Comparison of ENCODE assay signal across 28 cellular contexts in genomic region chr3:14700891-14701290, GRCh38. TPM values are rescaled to one million over a fixed set of nuclear protein-coding genes. Genes with fewer than 3 reads are reported as not detected.
DNase-seq lines count a peak whose midpoint lies in the region; FAIRE-seq and TF ChIP-seq lines count a peak whose summit lies in the region.
"Had no signal": no experiment of that assay in that cellular context is flagged by ENCODE, and none has a peak within 500 bp of the region (broad histone marks: within the 10 kb centered on the region; RNA-seq: fewer than 3 reads in every experiment).

No MANE protein-coding gene starts in this region.

- H3K27ac ChIP-seq in SU-DHL-6 (ENCODE audit: low read depth, low read length): peak overlapping the region; percentile 4; the same call in 1 of the 2 replicates
- H3K27ac ChIP-seq: BLaER1 had no signal

- no peaks in the 10 kb centered on the region for H4K20me1 ChIP-seq in SU-DHL-6 (ENCODE audit: low read depth, low read length)
- H4K20me1 ChIP-seq: BLaER1 had no signal

- no peaks in the 10 kb centered on the region for H3K27me3 ChIP-seq in SU-DHL-6 (ENCODE audit: low read length)
- H3K27me3 ChIP-seq: BE2C, BLaER1 had no signal

- H3K79me2 ChIP-seq in SU-DHL-6 (ENCODE audit: insufficient read depth, low read length): no peaks in the 10 kb centered on the region

- no peaks in the 10 kb centered on the region for H3K4me1 Mint-ChIP-seq in osteocyte (ENCODE audit: unreplicated experiment)
- H3K4me1 Mint-ChIP-seq: CD14-positive monocyte; CD4-positive, alpha-beta memory T cell; CD4-positive, CD25-positive, alpha-beta regulatory T cell; CD8-positive, alpha-beta memory T cell had no signal

- peaks cover 3% of the 10 kb centered on the region; the same call in 1 of the 2 replicates for H3K36me3 ChIP-seq in SU-DHL-6 (ENCODE audit: low read length)
- H3K36me3 ChIP-seq: BE2C, BLaER1 had no signal

- no peak for TF ChIP-seq POLR2A in GM12891 (IDR thresholded peaks at IDR 0.05; ENCODE audit: low read depth, low read length)

- H3K36me3 Mint-ChIP-seq in osteocyte (ENCODE audit: unreplicated experiment): no peaks in the 10 kb centered on the region
- H3K36me3 Mint-ChIP-seq: CD14-positive monocyte had no signal

- H3K9me3 Mint-ChIP-seq in osteocyte (ENCODE audit: unreplicated experiment): no peaks in the 10 kb centered on the region

- H3K4me3 ChIP-seq in SU-DHL-6 (ENCODE audit: insufficient read depth, low read length, poor library complexity, severe bottlenecking): no peak overlapping the region
- H3K4me3 ChIP-seq: BLaER1, GM12878 had no signal

- peak; percentile 13 for FAIRE-seq in GM12891 (lab: Jason Lieb, UNC)
- FAIRE-seq: A204.1, GM12878, GM19239 had no signal

- peaks cover under 1% of the 10 kb centered on the region; the same call in 1 of the 2 replicates for H3F3A ChIP-seq in SU-DHL-6 (ENCODE audit: insufficient read depth)

- H3K27ac Mint-ChIP-seq in osteocyte (ENCODE audit: unreplicated experiment): no peak overlapping the region
- H3K27ac Mint-ChIP-seq: CD14-positive monocyte; CD4-positive, alpha-beta memory T cell; CD4-positive, CD25-positive, alpha-beta regulatory T cell; CD8-positive, alpha-beta memory T cell had no signal

- no peak for TF ChIP-seq CTCF in SU-DHL-6 (IDR thresholded peaks at IDR 0.05; ENCODE audit: insufficient read depth, low read length, poor library complexity, severe bottlenecking)
- TF ChIP-seq CTCF in osteocyte (IDR thresholded peaks at IDR 0.05): no peak

- H3K9me3 ChIP-seq in SU-DHL-6 (ENCODE audit: insufficient read depth, low read length): no peaks in the 10 kb centered on the region
- H3K9me3 ChIP-seq: BE2C, BLaER1 had no signal

- DNase-seq in GM12891 (ENCODE audit: insufficient read length, low spot score) (no peak), osteocyte (ENCODE audit: extremely low spot score, unreplicated experiment) (peak; percentile 67), middle frontal gyrus (ENCODE audit: extremely low spot score, low spot score) (no peak), NCI-H526 (lab: John Stamatoyannopoulos, UW) (no peak)
- DNase-seq: 8988T; ACHN; BE2C; C1 segment of cervical spinal cord; CD4-positive, alpha-beta memory T cell; CD4-positive, CD25-positive, alpha-beta regulatory T cell; CD8-positive, alpha-beta memory T cell; COR-L47; DMS 273 treated with DMSO at 0.1 percent for 48 hours; DMS153; DMS53; DMS79; DND-41; EL; GDM1 had no signal

- H3K27me3 Mint-ChIP-seq in osteocyte (ENCODE audit: unreplicated experiment): peaks cover 10% of the 10 kb centered on the region
- H3K27me3 Mint-ChIP-seq: CD4-positive, alpha-beta memory T cell; CD4-positive, CD25-positive, alpha-beta regulatory T cell had no signal

- H3K4me2 ChIP-seq in SU-DHL-6 (ENCODE audit: low read depth, low read length, poor library complexity, severe bottlenecking): no peak overlapping the region
- H3K4me2 ChIP-seq: BLaER1 had no signal

- H3K9ac ChIP-seq in SU-DHL-6 (ENCODE audit: low read length): no peak overlapping the region
- H3K9ac ChIP-seq: BLaER1 had no signal

- no peak overlapping the region for H3K4me3 Mint-ChIP-seq in osteocyte (ENCODE audit: unreplicated experiment)
- H3K4me3 Mint-ChIP-seq: CD14-positive monocyte; CD4-positive, alpha-beta memory T cell; CD4-positive, CD25-positive, alpha-beta regulatory T cell; CD8-positive, alpha-beta memory T cell had no signal

- H2AFZ ChIP-seq in SU-DHL-6 (ENCODE audit: low read depth, low read length, severe bottlenecking): no peak overlapping the region

- H3K9me2 ChIP-seq in SU-DHL-6 (replicated peaks; ENCODE audit: insufficient read depth, low read length): no peaks in the 10 kb centered on the region

TF ChIP-seq in GM12891, 5 proteins besides CTCF, POLR2A, EP300 and RAD21:
- TF ChIP-seq SPI1 (IDR thresholded peaks at IDR 0.05; ENCODE audit: low read depth, low read length): no peak
- TF ChIP-seq PAX5 (IDR thresholded peaks at IDR 0.05; ENCODE audit: insufficient read depth, low read length, severe bottlenecking): no peak
- no peak for TF ChIP-seq POU2F2 (IDR thresholded peaks at IDR 0.05; ENCODE audit: low read depth, low read length)
- no peak for TF ChIP-seq TAF1 (IDR thresholded peaks at IDR 0.05; ENCODE audit: low read depth, low read length)
- no peak for TF ChIP-seq POLR2AphosphoS5 (IDR thresholded peaks at IDR 0.05; ENCODE audit: low read depth, low read length)

RNA-seq across cellular contexts. Expression of gene C3orf20, which starts 25.9 kb away (rescaled TPM):
- 0.27 TPM for polyA plus RNA-seq in GM12891 (2012; ENCODE audit: low read depth, missing spikeins)
- not detected in 2 replicates for total RNA-seq in osteocyte
- total RNA-seq: Daoy, G401 had no signal
- polyA plus RNA-seq: AG04450; CD14-positive monocyte; CD4-positive, alpha-beta memory T cell; CD4-positive, CD25-positive, alpha-beta regulatory T cell; CD8-positive, alpha-beta memory T cell had no signal

RNA-seq across cellular contexts. Expression of gene CCDC174, which starts 49.3 kb away (rescaled TPM):
- 10.7 TPM for polyA plus RNA-seq in GM12891 (2012; ENCODE audit: low read depth, missing spikeins)
- total RNA-seq in osteocyte: 18.4 and 20.4 TPM in 2 replicates
